ENCODE assay signal across 8 cellular contexts in genomic region chr20:33915726-33916331, GRCh38.
A peak's percentile ranks its signal among the peaks of the same experiment; 100 is the strongest.
DNase-seq lines count a peak whose midpoint lies in the region; ATAC-seq, FAIRE-seq and TF ChIP-seq lines count a peak whose summit lies in the region.

No MANE protein-coding gene starts in this region.

- ATAC-seq in GM18870 (IDR thresholded peaks at IDR 0.05; ENCODE audit: unreplicated experiment): no peak

- H3K27ac ChIP-seq in left ventricle myocardium inferior (replicated peaks): no peak overlapping the region

- no peak overlapping the region for H3K4me3 ChIP-seq in GM12875 (ENCODE audit: low read depth, low read length)
- no peak overlapping the region for H3K4me3 ChIP-seq in left ventricle myocardium inferior

- no peak for FAIRE-seq in GM12891 (lab: Jason Lieb, UNC)

- DNase-seq in RPMI7951 (ENCODE audit: low read depth) (peak; percentile 33), left ventricle myocardium inferior (peak; percentile 18), NOMO-1 treated with DMSO at 0.1 percent for 48 hours (lab: John Stamatoyannopoulos, UW; ENCODE audit: unreplicated experiment) (no peak), GM12891 (ENCODE audit: insufficient read length, low spot score) (no peak)
- peak; percentile 45 for DNase-seq in activated effector memory CD4-positive, alpha-beta T cell treated with Interleukin-2 at 50 U/mL for 16 hours
- peak; percentile 14 for DNase-seq in stimulated activated CD4-positive, alpha-beta T cell treated with anti-CD3 and anti-CD28 coated beads, Interleukin-2, amount 100 ng/mL, for 4 hours (ENCODE audit: low read depth)

- H3K9me3 ChIP-seq in left ventricle myocardium inferior (replicated peaks): no peaks in the 10 kb centered on the region

- no peaks in the 10 kb centered on the region for H3K4me1 ChIP-seq in left ventricle myocardium inferior

- TF ChIP-seq POLR2A in GM12891 (IDR thresholded peaks at IDR 0.05; ENCODE audit: low read depth, low read length): no peak

- peak; percentile 86 for TF ChIP-seq CTCF in GM12875 (IDR thresholded peaks at IDR 0.05; ENCODE audit: borderline replicate concordance, insufficient read depth, low read depth, low read length)
- TF ChIP-seq CTCF in left ventricle myocardium inferior (IDR thresholded peaks at IDR 0.05; ENCODE audit: borderline replicate concordance): peak; percentile 55

- H3K27me3 ChIP-seq in left ventricle myocardium inferior (ENCODE audit: low read depth): no peaks in the 10 kb centered on the region

- intact Hi-C loops in left ventricle myocardium inferior (cut with micrococcal nuclease): no loop called here

- H3K36me3 ChIP-seq in left ventricle myocardium inferior: no peaks in the 10 kb centered on the region

TF ChIP-seq in GM12891, 5 proteins besides CTCF, POLR2A, EP300 and RAD21:
- TF ChIP-seq POU2F2 (IDR thresholded peaks at IDR 0.05; ENCODE audit: low read depth, low read length): no peak
- no peak for TF ChIP-seq PAX5 (IDR thresholded peaks at IDR 0.05; ENCODE audit: insufficient read depth, low read length, severe bottlenecking)
- no peak for TF ChIP-seq SPI1 (IDR thresholded peaks at IDR 0.05; ENCODE audit: low read depth, low read length)
- no peak for TF ChIP-seq TAF1 (IDR thresholded peaks at IDR 0.05; ENCODE audit: low read depth, low read length)
- no peak for TF ChIP-seq POLR2AphosphoS5 (IDR thresholded peaks at IDR 0.05; ENCODE audit: low read depth, low read length)

Comparison
In these comparisons a context has a peak if more than half of its experiments do, and no peak if none do; other contexts are left out.
1. DNase-seq: peak in RPMI7951 (single experiment), activated effector memory CD4-positive, alpha-beta T cell treated with Interleukin-2 at 50 U/mL for 16 hours (single experiment), left ventricle myocardium inferior (single experiment) and stimulated activated CD4-positive, alpha-beta T cell treated with anti-CD3 and anti-CD28 coated beads, Interleukin-2, amount 100 ng/mL, for 4 hours (single experiment); none in NOMO-1 treated with DMSO at 0.1 percent for 48 hours (single experiment) and GM12891 (single experiment).